In genomic region chr3:59797533-59797932, GRCh38 we compare ENCODE assay signal across 11 cellular contexts.
"Had no signal": no experiment of that assay in that cellular context is flagged by ENCODE, and none has a peak within 500 bp of the region (broad histone marks: within the 10 kb centered on the region; RNA-seq: fewer than 3 reads in every experiment).

No MANE protein-coding gene starts in this region.

- DNase-seq: GM23248, GOT3, H7, H9, HCEC 1CT, HFFc6 had no signal

- H3K9ac ChIP-seq: GM23248 had no signal

- H3K9me3 ChIP-seq: HAP-1 had no signal

- H3K4me1 ChIP-seq: HAP-1 had no signal

- H3K36me3 ChIP-seq: HAP-1 had no signal

- H3K4me3 ChIP-seq: GM23248, GM23338, HAP-1 had no signal

- FAIRE-seq: H1, H54 had no signal

- ATAC-seq: GM23338, HCT116 had no signal

- H3K4me2 ChIP-seq: GM23338 had no signal

- H3K27ac ChIP-seq: GM23248 had no signal

- H2AFZ ChIP-seq: GM23338 had no signal
